Comparison of ENCODE assay signal across 8 cellular contexts in genomic region chr22:29883831-29884139, GRCh38. TPM values are rescaled to one million over a fixed set of nuclear protein-coding genes. Genes with fewer than 3 reads are reported as not detected.
DNase-seq lines count a peak whose midpoint lies in the region; ATAC-seq, FAIRE-seq and TF ChIP-seq lines count a peak whose summit lies in the region.

No MANE protein-coding gene starts in this region.

- peaks cover 50% of the 10 kb centered on the region for H3K79me2 ChIP-seq in HepG2 (ENCODE audit: insufficient read depth, low read length)

- CTCF ChIA-PET in HepG2 (lab: Yijun Ruan, JAX; ENCODE audit: low intra/inter-chr PET ratio, low total read pairs) = interaction anchor here (1.1 to 1.3 kb wide), 2 partner anchors 121 to 258 kb away, joined by 3 to 5 read pairs; no protein-coding TSS in a partner anchor

- BruUV-seq in HepG2 (replicated peaks; lab: Mats Ljungman, UMichigan) = no TSS peak

- peaks cover 5% of the 10 kb centered on the region for H3K36me3 Mint-ChIP-seq in activated T-cell treated with anti-CD3 and anti-CD28 coated beads, Interleukin-2, amount 50 U/mL, for 24 hours (ENCODE audit: low read depth)

- peaks cover 13% of the 10 kb centered on the region for H3K4me1 Mint-ChIP-seq in activated T-cell treated with anti-CD3 and anti-CD28 coated beads, Interleukin-2, amount 50 U/mL, for 24 hours (ENCODE audit: low read depth)

- no peak for ATAC-seq in HepG2
- ATAC-seq in HG03039 (IDR thresholded peaks at IDR 0.05; ENCODE audit: unreplicated experiment) = no peak
- ATAC-seq in GM21423 (IDR thresholded peaks at IDR 0.05; ENCODE audit: unreplicated experiment) = no peak

- no peak for TF ChIP-seq RAD21 in HepG2 (CRISPR knock-in tag; IDR thresholded peaks at IDR 0.05)

- H3K27me3 ChIP-seq in adipocyte (replicated peaks; ENCODE audit: control insufficient read depth, insufficient read depth, low read length) (peaks cover 7% of the 10 kb centered on the region), HepG2 (ENCODE audit: control insufficient read depth in 1 of 2, insufficient read depth in 2 of 2, low read length in 2 of 2) (0 out of 5 replicates have a peak, but pooled peaks cover 0 to 1% of the 10 kb centered on the region in 2 experiments), transverse colon (no peaks in the 10 kb centered on the region)

- peak overlapping the region; percentile 72 for H3K4me2 ChIP-seq in HepG2 (ENCODE audit: low read depth, low read length)

- H3K36me3 ChIP-seq in adipocyte (ENCODE audit: control insufficient read depth, insufficient read depth, low read length, severe bottlenecking) (no peaks in the 10 kb centered on the region), HepG2 (replicated peaks in 1 of 2; ENCODE audit: control insufficient read depth in 1 of 2, insufficient read depth in 2 of 2, low read length in 2 of 2) (no peaks in the 10 kb centered on the region), transverse colon (no peaks in the 10 kb centered on the region)

- H3K27ac ChIP-seq in HepG2 (ENCODE audit: extremely low read length, insufficient read depth, low read length) (peak overlapping the region; percentile 95), transverse colon (peak overlapping the region; percentile 96 to 99 (median 98))

- no peak for TF ChIP-seq POLR2A in HepG2 (IDR thresholded peaks at IDR 0.05; ENCODE audit: insufficient read depth in 1 of 2, low read depth in 2 of 2, low read length in 2 of 2)
- no peak for TF ChIP-seq POLR2A in transverse colon (IDR thresholded peaks at IDR 0.05)

- no peak for DNase-seq in activated T-cell treated with anti-CD3 and anti-CD28 coated beads, Interleukin-2, amount 50 U/mL, for 24 hours
- no peak for DNase-seq in activated T-cell treated with anti-CD3 and anti-CD28 coated beads, Interleukin-2, amount 50 U/mL, for 1 hour
- DNase-seq in adipocyte (ENCODE audit: low read depth) (no peak), HepG2 (ENCODE audit: low spot score) (no peak), transverse colon (no peak), SW480 (ENCODE audit: low spot score) (no peak)

- no peaks in the 10 kb centered on the region for H3K27me3 Mint-ChIP-seq in activated T-cell treated with anti-CD3 and anti-CD28 coated beads, Interleukin-2, amount 50 U/mL, for 24 hours

- FAIRE-seq in HepG2 (lab: Jason Lieb, UNC) = no peak

- H3K4me1 ChIP-seq in adipocyte (ENCODE audit: control insufficient read depth, insufficient read depth, low read length) (peaks cover 33% of the 10 kb centered on the region), HepG2 (ENCODE audit: insufficient read depth, low read length) (peaks cover 39% of the 10 kb centered on the region), transverse colon (peaks cover 12 to 40% (median 23%) of the 10 kb centered on the region in 4 donors)

- H4K20me1 ChIP-seq in HepG2 (ENCODE audit: insufficient read depth, low read length) = peaks cover 10% of the 10 kb centered on the region

- intact Hi-C loops in HepG2 (cut with micrococcal nuclease; ENCODE audit: unreplicated experiment) (loop anchor here (2.0 to 10.0 kb wide), 2 partner anchors 111 to 117 kb away; partner anchors contain the start of genes UQCR10 and ZMAT5), transverse colon (cut with DNase I; ENCODE audit: low total_unique reads) (loop anchor here (5.0 kb wide), 1 partner anchor 114 kb away; no protein-coding TSS in a partner anchor)

- TF ChIP-seq EP300 in HepG2 (IDR thresholded peaks at IDR 0.05; ENCODE audit: low read depth in 2 of 2, low read length in 2 of 2) (no peak), HepG2 (CRISPR knock-in tag; IDR thresholded peaks at IDR 0.05; ENCODE audit: borderline replicate concordance) (no peak), transverse colon (IDR thresholded peaks at IDR 0.05; ENCODE audit: low read depth) (no peak)

- in situ Hi-C loops in HepG2 (cut with HindIII; ENCODE audit: extremely low pct_ligation_motif_present, low pct_unique_long_range_greater_than_20kb) = no loop called here
- in situ Hi-C loops in transverse colon (cut with MboI; ENCODE audit: low pct_ligation_motif_present in 1 of 4, low pct_unique_long_range_greater_than_20kb in 1 of 4, low sequenced_read_pairs in 3 of 4) = loop anchor here in 1 of 4 donors (25.0 kb wide), 1 partner anchor 104 kb away; no protein-coding TSS in a partner anchor

- H3K9me3 Mint-ChIP-seq in activated T-cell treated with anti-CD3 and anti-CD28 coated beads, Interleukin-2, amount 50 U/mL, for 24 hours = no peaks in the 10 kb centered on the region

- POLR2A ChIA-PET in HepG2 (lab: Yijun Ruan, JAX) = interaction anchor here (0.6 to 2.5 kb wide), 12 partner anchors 11 to 121 kb away, joined by 3 to 19 read pairs (median 4); partner anchors contain the start of gene ASCC2

- no peak for TF ChIP-seq CTCF in HepG2 (CRISPR knock-in tag; IDR thresholded peaks at IDR 0.05)
- no peak for TF ChIP-seq CTCF in transverse colon (IDR thresholded peaks at IDR 0.05)

- H3K9ac ChIP-seq in adipocyte (ENCODE audit: low read length) = peak overlapping the region; percentile 93
- peak overlapping the region; percentile 97 for H3K9ac ChIP-seq in HepG2 (ENCODE audit: insufficient read depth, low read depth, low read length)

- H3K4me3 ChIP-seq in adipocyte (ENCODE audit: low read length) (peak overlapping the region; percentile 98), HepG2 (replicated peaks in 1 of 3; ENCODE audit: insufficient read depth in 1 of 3, low read depth in 2 of 3, low read length in 3 of 3) (peak overlapping the region; percentile 73 to 95 (median 79)), transverse colon (peak overlapping the region; percentile 95 to 97 (median 95))

- no peak overlapping the region for H2AFZ ChIP-seq in HepG2 (ENCODE audit: low read length)

- no peaks in the 10 kb centered on the region for H3K9me3 ChIP-seq in adipocyte (ENCODE audit: control insufficient read depth, low read length)
- no peaks in the 10 kb centered on the region for H3K9me3 ChIP-seq in HepG2 (ENCODE audit: low read length)
- no peaks in the 10 kb centered on the region for H3K9me3 ChIP-seq in transverse colon

- H3K4me3 Mint-ChIP-seq in activated T-cell treated with anti-CD3 and anti-CD28 coated beads, Interleukin-2, amount 50 U/mL, for 24 hours = peak overlapping the region; percentile 90

- 0% methylated on average over 3 of the region's 8 CpGs for WGBS in HepG2 (ENCODE audit: low lambda C conversion rate)
- 0 to 7% methylated on average over 2 to 4 of the region's 8 CpGs for WGBS in transverse colon (ENCODE audit: low coverage in 1 of 2), 2 donors

- H3K27ac Mint-ChIP-seq in activated T-cell treated with anti-CD3 and anti-CD28 coated beads, Interleukin-2, amount 50 U/mL, for 24 hours = peak overlapping the region; percentile 86

TF ChIP-seq in HepG2, 621 proteins besides CTCF, POLR2A, EP300 and RAD21 (continues in another document):
- TF ChIP-seq ISX (CRISPR knock-in tag; conservative IDR thresholded peaks at IDR 0.05) = 0 out of 2 replicates have a peak, but pooled peaks have one; percentile 1

RNA-seq across cellular contexts. Expression of gene MTMR3, which starts 0.8 kb away (rescaled TPM):
- 12.6 and 15.8 TPM in 2 replicates for total RNA-seq in HepG2 (2016; rRNA removed; fragmentation: Illumina TruSeq; extraction: Trizol)
- 8.7 and 10.0 TPM in 2 replicates for total RNA-seq in HepG2 (2016; cell fraction: cytosol; rRNA removed; fragmentation: Illumina TruSeq; extraction: Trizol; ENCODE audit: low read depth)
- total RNA-seq in HepG2 (2016; cell fraction: insoluble cytoplasmic fraction; rRNA removed; fragmentation: Illumina TruSeq; extraction: Trizol) = 13.0 and 14.8 TPM in 2 replicates
- 5.7 and 6.5 TPM in 2 replicates for total RNA-seq in HepG2 (2016; cell fraction: membrane; rRNA removed; fragmentation: Illumina TruSeq; extraction: Trizol)
- 13.8 and 18.4 TPM in 2 replicates for total RNA-seq in HepG2 (2016; cell fraction: nucleus; rRNA removed; fragmentation: Illumina TruSeq; extraction: Trizol)
- 24.8 and 29.8 TPM in 2 replicates for polyA plus RNA-seq in HepG2 (2011; rRNA removed)
- 11.2 and 11.6 TPM in 2 replicates for polyA plus RNA-seq in HepG2 (2011; cell fraction: cytosol; rRNA removed)
- 118 TPM in 2 replicates for polyA plus RNA-seq in HepG2 (2011; cell fraction: nucleus; rRNA removed)
- 13.5 and 15.0 TPM in 2 replicates for polyA plus RNA-seq in HepG2 (2012)
- 0.43 and 0.50 TPM in 2 replicates for polyA plus RNA-seq in HepG2 (2016; cell fraction: cytosol; fragmentation: Illumina TruSeq; extraction: Trizol; ENCODE audit: low read depth)
- polyA plus RNA-seq in HepG2 (2016; cell fraction: insoluble cytoplasmic fraction; fragmentation: Illumina TruSeq; extraction: Trizol; ENCODE audit: low read depth) = 7.1 and 8.6 TPM in 2 replicates
- polyA plus RNA-seq in HepG2 (2016; cell fraction: membrane; fragmentation: Illumina TruSeq; extraction: Trizol; ENCODE audit: low read depth) = 1.5 and 1.7 TPM in 2 replicates
- 22.3 and 26.9 TPM in 2 replicates for polyA plus RNA-seq in HepG2 (2016; cell fraction: nucleus; fragmentation: Illumina TruSeq; extraction: Trizol; ENCODE audit: insufficient read depth, low read depth)
- polyA minus RNA-seq in HepG2 (2011; rRNA and poly(A)+ RNA removed; ENCODE audit: low replicate concordance) = 28.7 and 66.5 TPM in 2 replicates
- polyA minus RNA-seq in HepG2 (2011; cell fraction: cytosol; rRNA and poly(A)+ RNA removed) = 8.6 and 12.1 TPM in 2 replicates
- polyA minus RNA-seq in HepG2 (2011; cell fraction: nucleus; rRNA and poly(A)+ RNA removed) = 38.9 and 42.6 TPM in 2 replicates
- 10 to 100 TPM; 52.5 to 92.7 (median 70.2) TPM for total RNA-seq in transverse colon

RNA-seq across cellular contexts. Expression of gene ASCC2, which starts 45.7 kb away (rescaled TPM):
- 24.3 and 26.3 TPM in 2 replicates for total RNA-seq in HepG2 (2016; rRNA removed; fragmentation: Illumina TruSeq; extraction: Trizol)
- 17.6 and 18.6 TPM in 2 replicates for total RNA-seq in HepG2 (2016; cell fraction: cytosol; rRNA removed; fragmentation: Illumina TruSeq; extraction: Trizol; ENCODE audit: low read depth)
- 22.7 and 27.6 TPM in 2 replicates for total RNA-seq in HepG2 (2016; cell fraction: insoluble cytoplasmic fraction; rRNA removed; fragmentation: Illumina TruSeq; extraction: Trizol)
- total RNA-seq in HepG2 (2016; cell fraction: membrane; rRNA removed; fragmentation: Illumina TruSeq; extraction: Trizol) = 25.1 and 25.9 TPM in 2 replicates
- total RNA-seq in HepG2 (2016; cell fraction: nucleus; rRNA removed; fragmentation: Illumina TruSeq; extraction: Trizol) = 25.8 and 29.0 TPM in 2 replicates
- polyA plus RNA-seq in HepG2 (2011; rRNA removed) = 26.2 and 29.9 TPM in 2 replicates
- polyA plus RNA-seq in HepG2 (2011; cell fraction: cytosol; rRNA removed) = 17.5 and 19.1 TPM in 2 replicates
- polyA plus RNA-seq in HepG2 (2011; cell fraction: nucleus; rRNA removed) = 43.6 and 44.8 TPM in 2 replicates
- polyA plus RNA-seq in HepG2 (2012) = 21.1 and 26.8 TPM in 2 replicates
- polyA plus RNA-seq in HepG2 (2016; cell fraction: cytosol; fragmentation: Illumina TruSeq; extraction: Trizol; ENCODE audit: low read depth) = 18.0 and 18.4 TPM in 2 replicates
- polyA plus RNA-seq in HepG2 (2016; cell fraction: insoluble cytoplasmic fraction; fragmentation: Illumina TruSeq; extraction: Trizol; ENCODE audit: low read depth) = 35.0 and 42.8 TPM in 2 replicates
- polyA plus RNA-seq in HepG2 (2016; cell fraction: membrane; fragmentation: Illumina TruSeq; extraction: Trizol; ENCODE audit: low read depth) = 25.5 and 26.7 TPM in 2 replicates
- 59.5 and 59.7 TPM in 2 replicates for polyA plus RNA-seq in HepG2 (2016; cell fraction: nucleus; fragmentation: Illumina TruSeq; extraction: Trizol; ENCODE audit: insufficient read depth, low read depth)
- polyA minus RNA-seq in HepG2 (2011; rRNA and poly(A)+ RNA removed; ENCODE audit: low replicate concordance) = 45.5 and 76.2 TPM in 2 replicates
- 17.1 and 17.2 TPM in 2 replicates for polyA minus RNA-seq in HepG2 (2011; cell fraction: cytosol; rRNA and poly(A)+ RNA removed)
- polyA minus RNA-seq in HepG2 (2011; cell fraction: nucleus; rRNA and poly(A)+ RNA removed) = 38.6 and 40.3 TPM in 2 replicates
- 10 to 100 TPM; 46.8 to 69.4 (median 62.2) TPM for total RNA-seq in transverse colon
